19 cellular contexts compared by ENCODE assay signal in genomic region chr3:152174876-152175575, GRCh38.
A peak's percentile ranks its signal among the peaks of the same experiment; 100 is the strongest.
DNase-seq lines count a peak whose midpoint lies in the region; ATAC-seq, FAIRE-seq and TF ChIP-seq lines count a peak whose summit lies in the region.
"Had no signal": no experiment of that assay in that cellular context is flagged by ENCODE, and none has a peak within 500 bp of the region (broad histone marks: within the 10 kb centered on the region; RNA-seq: fewer than 3 reads in every experiment).

No MANE protein-coding gene starts in this region.

- H3K9me1 ChIP-seq in K562 (ENCODE audit: control insufficient read depth, insufficient read depth, low read length), result no peaks in the 10 kb centered on the region

- H3K36me3 ChIP-seq in K562 (ENCODE audit: control insufficient read depth, insufficient read depth, low read length) (no peaks in the 10 kb centered on the region), osteoblast (ENCODE audit: insufficient read depth, low read length) (no peaks in the 10 kb centered on the region), pancreas (no peaks in the 10 kb centered on the region)
- H3K36me3 ChIP-seq: upper lobe of left lung had no signal

- no TSS peak for BruUV-seq in K562 (replicated peaks; lab: Mats Ljungman, UMichigan)

- no peaks in the 10 kb centered on the region for H3K79me2 ChIP-seq in K562 (ENCODE audit: control insufficient read depth, insufficient read depth, low read length)
- H3K79me2 ChIP-seq in osteoblast (ENCODE audit: insufficient read depth, low read length), result no peaks in the 10 kb centered on the region

- H3K27me3 ChIP-seq in K562 (ENCODE audit: control insufficient read depth in 2 of 2, insufficient read depth in 2 of 2, low read length in 2 of 2) (no peaks in the 10 kb centered on the region), osteoblast (ENCODE audit: insufficient read depth, low read length) (no peaks in the 10 kb centered on the region), pancreas (no peaks in the 10 kb centered on the region)
- H3K27me3 ChIP-seq: upper lobe of left lung had no signal

- H3K9me3 ChIP-seq in K562 (replicated peaks; ENCODE audit: control insufficient read depth, insufficient read depth, low read depth, low read length) (peaks cover 2% of the 10 kb centered on the region), osteoblast (ENCODE audit: low read depth, low read length) (no peaks in the 10 kb centered on the region), pancreas (no peaks in the 10 kb centered on the region)
- H3K9me3 ChIP-seq: upper lobe of left lung had no signal

- ATAC-seq in K562, result peak; percentile 50
- ATAC-seq in GM21717 (IDR thresholded peaks at IDR 0.05; ENCODE audit: unreplicated experiment), result no peak
- no peak for ATAC-seq in pancreas
- ATAC-seq: activated CD4-positive, alpha-beta T cell treated with anti-CD3 and anti-CD28 coated beads for 36 hours; activated T-cell treated with anti-CD3 and anti-CD28 coated beads, Interleukin-2, amount 50 U/mL, for 4 hours had no signal

- no peak for TF ChIP-seq RAD21 in K562 (CRISPR knock-in tag; conservative IDR thresholded peaks at IDR 0.05 in 1 of 2, IDR thresholded peaks at IDR 0.05 in 1 of 2)

- FAIRE-seq in K562 (lab: Jason Lieb, UNC) (no peak), pancreas (lab: Jason Lieb, UNC) (no peak), frontal cortex (lab: Jason Lieb, UNC) (no peak)
- FAIRE-seq: G401.6 had no signal

- H4K20me1 ChIP-seq in K562 (replicated peaks; ENCODE audit: control insufficient read depth, insufficient read depth, low read length) (no peaks in the 10 kb centered on the region), osteoblast (ENCODE audit: insufficient read depth, low read length) (no peaks in the 10 kb centered on the region)

- H3K9ac ChIP-seq in K562 (ENCODE audit: insufficient read depth in 1 of 2, low read depth in 2 of 2, low read length in 2 of 2), result no peak overlapping the region

- CTCF ChIA-PET in K562 (lab: Yijun Ruan, JAX; ENCODE audit: low intra/inter-chr PET ratio), result no interaction called here

- TF ChIP-seq CTCF in K562 (IDR thresholded peaks at IDR 0.05 in 2 of 3, conservative IDR thresholded peaks at IDR 0.05 in 1 of 3; ENCODE audit: insufficient read depth in 2 of 3, low read depth in 1 of 3, low read length in 3 of 3) (no peak), osteoblast (IDR thresholded peaks at IDR 0.05; ENCODE audit: extremely low read depth, low read depth, low read length) (no peak), pancreas (IDR thresholded peaks at IDR 0.05) (no peak)

- TF ChIP-seq POLR2A in K562 (conservative IDR thresholded peaks at IDR 0.05), result no peak

- DNase-seq in ELR (ENCODE audit: low read depth) (peak; percentile 60), NCI-H526 treated with DMSO at 0.1 percent for 48 hours (lab: John Stamatoyannopoulos, UW) (peak; percentile 83), K562 (ENCODE audit: extremely low read depth in 1 of 4, low spot score in 3 of 4) (no peak), osteoblast (ENCODE audit: insufficient read length, low spot score, missing footprints) (no peak), posterior vena cava (ENCODE audit: low spot score) (no peak), pancreas (no peak), frontal cortex (ENCODE audit: low spot score in 2 of 2) (no peak)
- DNase-seq: activated CD4-positive, alpha-beta T cell treated with anti-CD3 and anti-CD28 coated beads for 36 hours; activated CD8-positive, alpha-beta memory T cell treated with anti-CD3 and anti-CD28 coated beads for 24 hours; activated naive CD4-positive, alpha-beta T cell treated with Interleukin-2 at 50 U/mL for 16 hours; activated T-cell treated with anti-CD3 and anti-CD28 coated beads, Interleukin-2, amount 50 U/mL, for 4 hours; amygdala; central memory CD4-positive, alpha-beta T cell; DMS 273 treated with DMSO at 0.1 percent for 48 hours; KG1; NCI-H187 treated with DMSO at 0.1 percent for 48 hours; upper lobe of left lung had no signal

- in situ Hi-C loops in K562 (cut with MboI), result loop anchor here (10.0 kb wide), 1 partner anchor 270 kb away; no protein-coding TSS in a partner anchor

- no peak overlapping the region for H3K27ac ChIP-seq in K562 (ENCODE audit: extremely low read depth, low read depth, low read length)
- H3K27ac ChIP-seq in osteoblast (ENCODE audit: low read depth, low read length), result peak overlapping the region; percentile 73
- no peak overlapping the region for H3K27ac ChIP-seq in pancreas
- H3K27ac ChIP-seq: upper lobe of left lung had no signal

- intact Hi-C loops in K562 (cut with micrococcal nuclease) (no loop called here), posterior vena cava (cut with DNase I) (no loop called here), pancreas (cut with DNase I) (no loop called here)

- POLR2A ChIA-PET in K562 (lab: Yijun Ruan, JAX), result interaction anchor here (0.6 kb wide), 1 partner anchor 270 kb away, joined by 3 read pairs; no protein-coding TSS in a partner anchor

- TF ChIP-seq EP300 in K562 (IDR thresholded peaks at IDR 0.05; ENCODE audit: low read length), result no peak

- 30% methylated on average over 3 of the region's 3 CpGs for WGBS in K562 (ENCODE audit: insufficient coverage, low coverage, missing lambda C conversion rate)
- 75 to 82% methylated on average over 3 of the region's 3 CpGs for WGBS in pancreas, 2 donors

- H3K4me2 ChIP-seq in K562 (ENCODE audit: insufficient read depth, low read length), result no peak overlapping the region
- peak overlapping the region; percentile 69 for H3K4me2 ChIP-seq in osteoblast (ENCODE audit: insufficient read depth, low read length)

- H3K4me3 ChIP-seq in K562 (no peak overlapping the region), osteoblast (ENCODE audit: insufficient read depth, low read length) (peak overlapping the region; percentile 17), pancreas (no peak overlapping the region)
- H3K4me3 ChIP-seq: upper lobe of left lung had no signal

- H3K4me1 ChIP-seq in K562 (replicated peaks in 1 of 2; ENCODE audit: control insufficient read depth in 2 of 2, insufficient read depth in 2 of 2, low read length in 2 of 2) (peaks cover 0 to 5% of the 10 kb centered on the region in 2 experiments; a peak in 3 of 5 replicates), osteoblast (ENCODE audit: insufficient read depth, low read length) (peaks cover 36% of the 10 kb centered on the region), pancreas (no peaks in the 10 kb centered on the region)
- H3K4me1 ChIP-seq: upper lobe of left lung had no signal

- peak overlapping the region; percentile 57; the same call in 1 of the 2 replicates for H2AFZ ChIP-seq in K562 (ENCODE audit: low read depth, low read length)
- H2AFZ ChIP-seq in osteoblast (ENCODE audit: low read length), result no peak overlapping the region

TF ChIP-seq in K562, 482 proteins besides CTCF, POLR2A, EP300 and RAD21:
- TF ChIP-seq ZFX (CRISPR knock-in tag; IDR thresholded peaks at IDR 0.05), result no peak
- TF ChIP-seq PML (IDR thresholded peaks at IDR 0.05; ENCODE audit: low read length), result no peak
- TF ChIP-seq, protein P1, sequence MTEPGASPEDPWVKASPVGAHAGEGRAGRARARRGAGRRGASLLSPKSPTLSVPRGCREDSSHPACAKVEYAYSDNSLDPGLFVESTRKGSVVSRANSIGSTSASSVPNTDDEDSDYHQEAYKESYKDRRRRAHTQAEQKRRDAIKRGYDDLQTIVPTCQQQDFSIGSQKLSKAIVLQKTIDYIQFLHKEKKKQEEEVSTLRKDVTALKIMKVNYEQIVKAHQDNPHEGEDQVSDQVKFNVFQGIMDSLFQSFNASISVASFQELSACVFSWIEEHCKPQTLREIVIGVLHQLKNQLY (CRISPR knock-in tag; conservative IDR thresholded peaks at IDR 0.05), result no peak
- 0 out of 2 replicates have a peak, but pooled peaks have one; percentile 20 for TF ChIP-seq ZNF766 (CRISPR knock-in tag; conservative IDR thresholded peaks at IDR 0.05)

Comparison
In these comparisons a context has a peak if more than half of its experiments do, and no peak if none do; other contexts are left out.
1. DNase-seq: peak in ELR (single experiment) and NCI-H526 treated with DMSO at 0.1 percent for 48 hours (single experiment); none in K562 (0 of 4), osteoblast (single experiment), posterior vena cava (single experiment), pancreas (0 of 6) and frontal cortex (0 of 2).